ENCODE assay signal across 25 cellular contexts in the genomic region with DNA sequence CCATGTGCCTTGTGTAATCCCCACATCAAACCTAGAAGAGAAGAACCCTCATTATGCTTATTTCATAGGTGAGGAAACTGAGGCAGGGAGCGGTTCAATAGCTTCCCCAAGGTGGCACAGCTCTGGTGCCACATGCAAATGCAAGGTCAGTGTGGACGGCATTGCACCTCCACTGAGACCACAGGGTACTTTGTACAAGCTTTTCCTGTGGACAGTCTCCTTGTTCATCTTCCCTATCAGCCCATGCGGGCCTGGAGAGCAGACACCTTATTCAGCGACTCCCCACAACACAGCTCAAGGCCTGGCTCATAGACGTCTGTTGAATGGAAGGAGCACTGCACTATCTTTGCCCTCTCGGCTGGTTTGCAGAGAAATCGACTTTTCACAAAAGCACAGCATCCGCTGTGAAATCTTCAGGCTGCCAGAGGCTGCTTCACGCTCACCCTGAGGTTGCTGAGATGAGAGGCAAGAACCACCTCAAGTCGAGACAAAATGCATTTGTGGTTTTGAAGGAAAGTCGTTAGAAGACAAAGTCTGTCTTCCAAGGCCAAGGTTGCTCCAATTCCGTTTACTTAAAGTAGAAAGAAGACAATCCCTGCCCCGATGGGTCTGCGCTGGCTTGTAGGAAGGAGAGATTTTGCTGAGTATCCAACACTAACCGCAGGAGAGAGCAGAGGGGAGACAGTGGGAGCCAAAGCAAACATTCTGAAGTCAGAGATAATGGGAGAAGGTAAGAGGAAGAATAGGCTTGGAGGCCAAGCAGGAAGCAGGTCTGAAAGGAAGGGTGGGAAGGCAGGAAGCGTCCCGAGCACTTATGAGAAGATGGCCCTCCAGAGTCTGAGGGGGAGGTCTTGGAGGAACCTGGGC. TPM values are rescaled to one million over a fixed set of nuclear protein-coding genes. Genes with fewer than 3 reads are reported as not detected.
A peak's percentile ranks its signal among the peaks of the same experiment; 100 is the strongest.
DNase-seq lines count a peak whose midpoint lies in the region; ATAC-seq and TF ChIP-seq lines count a peak whose summit lies in the region.
"Had no signal": no experiment of that assay in that cellular context is flagged by ENCODE, and none has a peak within 500 bp of the region (broad histone marks: within the 10 kb centered on the region; RNA-seq: fewer than 3 reads in every experiment).

No MANE protein-coding gene starts in this region.

- intact Hi-C loops in natural killer cell (cut with micrococcal nuclease): loop anchor here (5.0 kb wide), 1 partner anchor 35 kb away; no protein-coding TSS in a partner anchor

- no peaks in the 10 kb centered on the region for H3K9me3 ChIP-seq in CD8-positive, alpha-beta memory T cell (ENCODE audit: low read length)
- no peaks in the 10 kb centered on the region for H3K9me3 ChIP-seq in right atrium auricular region
- H3K9me3 ChIP-seq: thoracic aorta had no signal

- H3K27ac ChIP-seq in CD8-positive, alpha-beta memory T cell (ENCODE audit: low read depth, low read length): peak overlapping the region; percentile 38
- no peak overlapping the region for H3K27ac ChIP-seq in right atrium auricular region
- H3K27ac ChIP-seq: skin epidermis, thoracic aorta had no signal

- CTCF ChIA-PET in CD8-positive, alpha-beta memory T cell (lab: Charles Lee): no interaction called here

- ATAC-seq in natural killer cell: peak; percentile 16 to 54 (median 31)
- ATAC-seq in HG03097 (IDR thresholded peaks at IDR 0.05; ENCODE audit: low FRiP score, unreplicated experiment): no peak
- no peak for ATAC-seq in HG03025 (IDR thresholded peaks at IDR 0.05; ENCODE audit: low FRiP score, unreplicated experiment)
- ATAC-seq: activated CD4-positive, CD25-positive, alpha-beta regulatory T cell treated with anti-CD3 and anti-CD28 coated beads, Interleukin-2, amount 50 U/mL, for 24 hours had no signal

- H3K36me3 Mint-ChIP-seq in T-helper 1 cell treated with Interleukin-12 subunit alpha and Interleukin-12 subunit beta and Interleukin-4 antibody, amounts not matched to agents 30 μg/mL and 1 μg/mL, for 36 hours (ENCODE audit: low read depth): no peaks in the 10 kb centered on the region
- H3K36me3 Mint-ChIP-seq in CD8-positive, alpha-beta memory T cell: no peaks in the 10 kb centered on the region
- no peaks in the 10 kb centered on the region for H3K36me3 Mint-ChIP-seq in activated naive CD8-positive, alpha-beta T cell treated with anti-CD3 and anti-CD28 coated beads for 36 hours
- no peaks in the 10 kb centered on the region for H3K36me3 Mint-ChIP-seq in natural killer cell

- peak overlapping the region; percentile 5 for H3K27ac Mint-ChIP-seq in T-helper 1 cell treated with Interleukin-12 subunit alpha and Interleukin-12 subunit beta and Interleukin-4 antibody, amounts not matched to agents 30 μg/mL and 1 μg/mL, for 36 hours
- H3K27ac Mint-ChIP-seq in CD8-positive, alpha-beta memory T cell: peak overlapping the region in 7 of 8 donors; percentile 2 to 72 (median 62)
- H3K27ac Mint-ChIP-seq in activated naive CD8-positive, alpha-beta T cell treated with anti-CD3 and anti-CD28 coated beads for 36 hours: peak overlapping the region; percentile 1
- peak overlapping the region; percentile 10 to 23 for H3K27ac Mint-ChIP-seq in natural killer cell
- H3K27ac Mint-ChIP-seq: B cell, H9 had no signal

- H3K4me3 ChIP-seq in CD8-positive, alpha-beta memory T cell (ENCODE audit: low read length): peak overlapping the region; percentile 18
- H3K4me3 ChIP-seq in right atrium auricular region: no peak overlapping the region
- H3K4me3 ChIP-seq: lung, skin epidermis, thoracic aorta had no signal

- DNase-seq in T-helper 1 cell: no peak
- peak in 1 of 5 donors; percentile 19 for DNase-seq in CD8-positive, alpha-beta memory T cell
- no peak for DNase-seq in activated naive CD8-positive, alpha-beta T cell treated with anti-CD3 and anti-CD28 coated beads for 36 hours
- no peak for DNase-seq in natural killer cell
- DNase-seq in right atrium auricular region (ENCODE audit: low spot score): no peak
- DNase-seq: 8988T; activated T-cell treated with anti-CD3 and anti-CD28 coated beads for 4 hours; amniotic stem cell; caudate nucleus; GDM1; H9; KG1; NCI-H1092 treated with DMSO at 0.1 percent for 48 hours; NCI-H526 treated with DMSO at 0.1 percent for 48 hours; Right ventricle myocardium superior; stimulated activated CD4-positive, alpha-beta T cell treated with anti-CD3 and anti-CD28 coated beads, Interleukin-4, amount 100 ng/mL, for 24 hours had no signal

- H3K4me1 ChIP-seq in CD8-positive, alpha-beta memory T cell (ENCODE audit: insufficient read depth, low read length): peaks cover 46% of the 10 kb centered on the region
- peaks cover 0 to 20% of the 10 kb centered on the region in 2 donors for H3K4me1 ChIP-seq in right atrium auricular region

- peaks cover 17% of the 10 kb centered on the region for H3K4me1 Mint-ChIP-seq in T-helper 1 cell treated with Interleukin-12 subunit alpha and Interleukin-12 subunit beta and Interleukin-4 antibody, amounts not matched to agents 30 μg/mL and 1 μg/mL, for 36 hours (ENCODE audit: low read depth)
- H3K4me1 Mint-ChIP-seq in CD8-positive, alpha-beta memory T cell: peaks cover 25 to 40% (median 32%) of the 10 kb centered on the region in 3 donors
- peaks cover 31% of the 10 kb centered on the region for H3K4me1 Mint-ChIP-seq in activated naive CD8-positive, alpha-beta T cell treated with anti-CD3 and anti-CD28 coated beads for 36 hours
- peaks cover 32 to 43% of the 10 kb centered on the region in 2 donors for H3K4me1 Mint-ChIP-seq in natural killer cell

- H3K27me3 ChIP-seq in CD8-positive, alpha-beta memory T cell (ENCODE audit: insufficient read depth, low read length, poor library complexity, severe bottlenecking): no peaks in the 10 kb centered on the region
- no peaks in the 10 kb centered on the region for H3K27me3 ChIP-seq in right atrium auricular region

- no peaks in the 10 kb centered on the region for H3K36me3 ChIP-seq in CD8-positive, alpha-beta memory T cell (ENCODE audit: insufficient read depth, low read length)
- H3K36me3 ChIP-seq in right atrium auricular region: no peaks in the 10 kb centered on the region
- H3K36me3 ChIP-seq: thoracic aorta had no signal

- peak overlapping the region; percentile 29 for H3K4me3 Mint-ChIP-seq in T-helper 1 cell treated with Interleukin-12 subunit alpha and Interleukin-12 subunit beta and Interleukin-4 antibody, amounts not matched to agents 30 μg/mL and 1 μg/mL, for 36 hours
- peak overlapping the region in 6 of 7 donors; percentile 13 to 75 (median 36) for H3K4me3 Mint-ChIP-seq in CD8-positive, alpha-beta memory T cell
- no peak overlapping the region for H3K4me3 Mint-ChIP-seq in activated naive CD8-positive, alpha-beta T cell treated with anti-CD3 and anti-CD28 coated beads for 36 hours
- peak overlapping the region; percentile 59 for H3K4me3 Mint-ChIP-seq in natural killer cell
- H3K4me3 Mint-ChIP-seq: B cell, H9 had no signal

- H3K27me3 Mint-ChIP-seq in T-helper 1 cell treated with Interleukin-12 subunit alpha and Interleukin-12 subunit beta and Interleukin-4 antibody, amounts not matched to agents 30 μg/mL and 1 μg/mL, for 36 hours (ENCODE audit: low read depth): peaks cover 5% of the 10 kb centered on the region
- peaks cover 0 to 3% of the 10 kb centered on the region in 2 donors for H3K27me3 Mint-ChIP-seq in CD8-positive, alpha-beta memory T cell
- no peaks in the 10 kb centered on the region for H3K27me3 Mint-ChIP-seq in activated naive CD8-positive, alpha-beta T cell treated with anti-CD3 and anti-CD28 coated beads for 36 hours
- peaks cover 22 to 26% of the 10 kb centered on the region in 2 donors for H3K27me3 Mint-ChIP-seq in natural killer cell (ENCODE audit: low read depth in 2 of 2)
- H3K27me3 Mint-ChIP-seq: B cell had no signal

- TF ChIP-seq CTCF in natural killer cell (IDR thresholded peaks at IDR 0.05) (no peak), right atrium auricular region (IDR thresholded peaks at IDR 0.05) (no peak)

- no peaks in the 10 kb centered on the region for H3K9me3 Mint-ChIP-seq in T-helper 1 cell treated with Interleukin-12 subunit alpha and Interleukin-12 subunit beta and Interleukin-4 antibody, amounts not matched to agents 30 μg/mL and 1 μg/mL, for 36 hours
- no peaks in the 10 kb centered on the region for H3K9me3 Mint-ChIP-seq in CD8-positive, alpha-beta memory T cell
- H3K9me3 Mint-ChIP-seq in activated naive CD8-positive, alpha-beta T cell treated with anti-CD3 and anti-CD28 coated beads for 36 hours: no peaks in the 10 kb centered on the region
- no peaks in the 10 kb centered on the region for H3K9me3 Mint-ChIP-seq in natural killer cell
- H3K9me3 Mint-ChIP-seq: H9 had no signal

- POLR2A ChIA-PET in CD8-positive, alpha-beta memory T cell (lab: Charles Lee): no interaction called here

RNA-seq across cellular contexts. Expression of a gene that starts 34.2 kb away (rescaled TPM):
- 10 to 100 TPM; 31.4 to 32.3 TPM for total RNA-seq in CD8-positive, alpha-beta memory T cell
- polyA plus RNA-seq in CD8-positive, alpha-beta memory T cell: 22.2 TPM
- total RNA-seq in activated naive CD8-positive, alpha-beta T cell treated with anti-CD3 and anti-CD28 coated beads for 36 hours: 10 to 100 TPM; 43.5 to 46.2 TPM
- total RNA-seq in natural killer cell (1 to 10 TPM; 6.0 to 8.3 (median 7.9) TPM), right atrium auricular region (10 to 100 TPM; 10.0 to 12.6 TPM)

RNA-seq across cellular contexts. Expression of a gene that starts 53.4 kb away (rescaled TPM):
- not detected for total RNA-seq in CD8-positive, alpha-beta memory T cell
- 0.05 TPM for polyA plus RNA-seq in CD8-positive, alpha-beta memory T cell
- under 1 TPM; 0.06 to 0.10 TPM for total RNA-seq in activated naive CD8-positive, alpha-beta T cell treated with anti-CD3 and anti-CD28 coated beads for 36 hours
- total RNA-seq in natural killer cell (not detected), right atrium auricular region (1 to 10 TPM; 1.6 to 3.5 TPM)
- total RNA-seq: myocyte, Right ventricle myocardium superior, thoracic aorta had no signal

Comparison
In these comparisons a context has a peak if more than half of its experiments do, and no peak if none do; other contexts are left out.
1. H3K27ac Mint-ChIP-seq: peak in every context shown above with its lines; median percentile 62 in CD8-positive, alpha-beta memory T cell; 16 in natural killer cell; 5 in T-helper 1 cell treated with Interleukin-12 subunit alpha and Interleukin-12 subunit beta and Interleukin-4 antibody, amounts not matched to agents 30 μg/mL and 1 μg/mL, for 36 hours; 1 in activated naive CD8-positive, alpha-beta T cell treated with anti-CD3 and anti-CD28 coated beads for 36 hours.
2. ATAC-seq: peak in natural killer cell (3 of 3); none in HG03097 (single experiment) and HG03025 (single experiment).